ENCODE assay signal across 31 cellular contexts in the genomic region with DNA sequence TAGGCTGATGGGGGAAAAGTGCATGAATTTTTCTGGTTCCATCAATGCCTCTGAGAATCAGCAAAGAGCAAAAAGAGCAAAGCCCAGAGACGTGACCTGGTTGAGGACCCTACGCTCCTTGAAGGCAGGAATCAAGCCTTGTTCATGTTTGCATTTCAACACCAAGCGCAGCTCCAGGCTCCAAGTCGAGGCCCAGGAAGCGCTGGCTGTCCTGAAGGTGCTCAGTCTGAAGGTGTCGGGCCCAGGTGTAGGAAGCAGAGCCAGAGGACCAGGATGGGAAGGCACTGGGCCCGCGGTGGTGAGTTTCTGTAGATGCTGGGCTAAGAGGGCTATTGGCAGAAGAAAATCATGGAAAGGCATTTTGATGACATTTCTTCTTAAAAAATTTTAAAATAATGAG. TPM values are rescaled to one million over a fixed set of nuclear protein-coding genes. Genes with fewer than 3 reads are reported as not detected.
"Had no signal": no experiment of that assay in that cellular context is flagged by ENCODE, and none has a peak within 500 bp of the region (broad histone marks: within the 10 kb centered on the region; RNA-seq: fewer than 3 reads in every experiment).

No MANE protein-coding gene starts in this region.

- H3K36me3 ChIP-seq: adrenal gland, brain microvascular endothelial cell, SJCRH30 had no signal

- H3K4me1 ChIP-seq: SJCRH30 had no signal

- DNase-seq: activated CD4-positive, alpha-beta T cell treated with anti-CD3 and anti-CD28 coated beads, Interleukin-2, amount 10 ng/mL, durations not matched to agents 24 days and 14 days; activated CD4-positive, alpha-beta T cell treated with anti-CD3 and anti-CD28 coated beads, Interleukin-2, amount 50 U/mL, for 4 hours; activated CD8-positive, alpha-beta memory T cell treated with anti-CD3 and anti-CD28 coated beads, Interleukin-2, amount 50 U/mL, for 4 hours; activated CD8-positive, alpha-beta T cell treated with anti-CD3 and anti-CD28 coated beads for 36 hours; activated gamma-delta T cell treated with Interleukin-2 at 50 U/mL for 16 hours; activated naive CD4-positive, alpha-beta T cell treated with anti-CD3 and anti-CD28 coated beads for 36 hours; activated T-cell treated with anti-CD3 and anti-CD28 coated beads for 4 hours; activated T-cell treated with anti-CD3 and anti-CD28 coated beads, Interleukin-2, amount 50 U/mL, for 4 hours; adrenal gland; brain microvascular endothelial cell; central memory CD4-positive, alpha-beta T cell; NCI-H1092 treated with DMSO at 0.1 percent for 48 hours; NCI-H1417; NCI-H146; NCI-H187; NCI-H2081; NCI-H226; NCI-H446 treated with DMSO at 0.1 percent for 48 hours; NCI-H524; NCI-H69; SHP77; SJCRH30; T1000 had no signal

- H3K27me3 Mint-ChIP-seq: activated CD4-positive, alpha-beta T cell treated with anti-CD3 and anti-CD28 coated beads, Interleukin-2, amount 10 ng/mL, durations not matched to agents 24 days and 14 days had no signal

- H3K4me3 ChIP-seq: adrenal gland, K562, SJCRH30, SK-N-MC had no signal

- H3K27ac ChIP-seq: brain microvascular endothelial cell, SJCRH30, SK-N-MC had no signal

- H3K27me3 ChIP-seq: adrenal gland, brain microvascular endothelial cell, SJCRH30 had no signal

- H3K9me3 Mint-ChIP-seq: activated CD4-positive, alpha-beta T cell treated with anti-CD3 and anti-CD28 coated beads, Interleukin-2, amount 10 ng/mL, durations not matched to agents 24 days and 14 days; activated CD8-positive, alpha-beta T cell treated with anti-CD3 and anti-CD28 coated beads for 36 hours; activated naive CD4-positive, alpha-beta T cell treated with anti-CD3 and anti-CD28 coated beads for 36 hours; activated naive CD4-positive, alpha-beta T cell treated with anti-CD3 and anti-CD28 coated beads, Interleukin-2, amount 50 U/mL, for 72 hours; activated T-cell treated with anti-CD3 and anti-CD28 coated beads, Interleukin-2, amount 50 U/mL, for 4 hours; activated T-helper 1 cell treated with anti-CD3 and anti-CD28 coated beads, Interleukin-12 subunit alpha, Interleukin-12 subunit beta, Interleukin-2, Interleukin-4 antibody, amounts not matched to agents 30 ng/mL and 10 ng/mL and 1 ng/mL, durations not matched to agents 14 hours and 24 hours and 36 hours had no signal

- H3K27ac Mint-ChIP-seq: activated CD4-positive, alpha-beta T cell treated with anti-CD3 and anti-CD28 coated beads, Interleukin-2, amount 10 ng/mL, durations not matched to agents 24 days and 14 days; activated CD8-positive, alpha-beta T cell treated with anti-CD3 and anti-CD28 coated beads for 36 hours; activated naive CD4-positive, alpha-beta T cell treated with anti-CD3 and anti-CD28 coated beads for 36 hours; activated naive CD4-positive, alpha-beta T cell treated with anti-CD3 and anti-CD28 coated beads, Interleukin-2, amount 50 U/mL, for 72 hours; activated T-helper 1 cell treated with anti-CD3 and anti-CD28 coated beads, Interleukin-12 subunit alpha, Interleukin-12 subunit beta, Interleukin-2, Interleukin-4 antibody, amounts not matched to agents 30 ng/mL and 10 ng/mL and 1 ng/mL, durations not matched to agents 14 hours and 24 hours and 36 hours had no signal

- H3K9me3 ChIP-seq: adrenal gland, SJCRH30 had no signal

- H3K4me3 Mint-ChIP-seq: activated CD4-positive, alpha-beta T cell treated with anti-CD3 and anti-CD28 coated beads, Interleukin-2, amount 10 ng/mL, durations not matched to agents 24 days and 14 days; activated CD8-positive, alpha-beta T cell treated with anti-CD3 and anti-CD28 coated beads for 36 hours; activated naive CD4-positive, alpha-beta T cell treated with anti-CD3 and anti-CD28 coated beads for 36 hours; activated T-cell treated with anti-CD3 and anti-CD28 coated beads, Interleukin-2, amount 50 U/mL, for 4 hours; activated T-helper 1 cell treated with anti-CD3 and anti-CD28 coated beads, Interleukin-12 subunit alpha, Interleukin-12 subunit beta, Interleukin-2, Interleukin-4 antibody, amounts not matched to agents 30 ng/mL and 10 ng/mL and 1 ng/mL, durations not matched to agents 14 hours and 24 hours and 36 hours had no signal

- ATAC-seq: activated CD8-positive, alpha-beta T cell treated with anti-CD3 and anti-CD28 coated beads for 36 hours; activated naive CD4-positive, alpha-beta T cell treated with anti-CD3 and anti-CD28 coated beads, Interleukin-2, amount 50 U/mL, for 72 hours; activated T-cell treated with anti-CD3 and anti-CD28 coated beads, Interleukin-2, amount 50 U/mL, for 4 hours; K562; Panc1 had no signal

- H3K36me3 Mint-ChIP-seq: activated naive CD4-positive, alpha-beta T cell treated with anti-CD3 and anti-CD28 coated beads, Interleukin-2, amount 50 U/mL, for 72 hours had no signal

RNA-seq across cellular contexts. Expression of a gene that starts 25.6 kb away (rescaled TPM):
- total RNA-seq: activated CD4-positive, alpha-beta T cell treated with anti-CD3 and anti-CD28 coated beads, Interleukin-2, amount 10 ng/mL, durations not matched to agents 24 days and 14 days; activated CD8-positive, alpha-beta T cell treated with anti-CD3 and anti-CD28 coated beads for 36 hours; activated naive CD4-positive, alpha-beta T cell treated with anti-CD3 and anti-CD28 coated beads for 36 hours; activated T-cell treated with anti-CD3 and anti-CD28 coated beads, Interleukin-2, amount 50 U/mL, for 4 hours; activated T-helper 1 cell treated with anti-CD3 and anti-CD28 coated beads, Interleukin-12 subunit alpha, Interleukin-12 subunit beta, Interleukin-2, Interleukin-4 antibody, amounts not matched to agents 30 ng/mL and 10 ng/mL and 1 ng/mL, durations not matched to agents 14 hours and 24 hours and 36 hours; K562; RPMI7951; T-helper 1 cell treated with Interleukin-12 subunit alpha and Interleukin-12 subunit beta and Interleukin-4 antibody, amounts not matched to agents 30 ng/mL and 1 ng/mL, for 36 hours; T-helper 2 cell treated with Interferon-gamma antibody and Interleukin-4, amounts not matched to agents 100 ng/mL and 5 ng/mL, for 36 hours had no signal
- polyA plus RNA-seq: K562 had no signal
